ENCODE assay signal across 1 cellular context in the genomic region with DNA sequence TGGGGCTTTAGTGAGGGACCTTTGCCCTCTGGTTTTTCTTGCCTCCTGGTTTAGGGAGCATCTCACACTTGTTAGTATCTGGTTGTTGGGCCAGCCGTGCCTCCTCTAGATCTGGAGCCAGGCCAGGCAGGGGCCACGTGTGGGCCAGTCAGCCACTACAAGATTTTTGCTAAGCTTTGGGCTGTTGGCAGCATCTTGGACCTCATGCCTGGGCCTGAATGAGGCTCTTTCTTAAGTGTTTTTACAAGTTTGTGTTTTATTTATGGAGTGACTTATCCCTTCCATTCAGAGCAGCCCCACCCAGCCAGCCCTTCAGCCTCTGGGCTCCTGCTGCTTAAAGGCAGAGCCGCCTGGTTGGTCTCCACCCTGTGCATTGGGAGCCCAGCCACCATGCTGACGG.
TF ChIP-seq lines count a peak whose summit lies in the region.

No MANE protein-coding gene starts in this region.

TF ChIP-seq in IMR-90, 13 proteins besides CTCF, POLR2A, EP300 and RAD21:
- TF ChIP-seq MXI1 (IDR thresholded peaks at IDR 0.05; ENCODE audit: borderline replicate concordance, low read depth, low read length), result peak; percentile 51; the same call in 1 of the 2 replicates
- no peak for TF ChIP-seq MAFK (IDR thresholded peaks at IDR 0.05; ENCODE audit: low read depth, low read length)
- TF ChIP-seq, protein P1, sequence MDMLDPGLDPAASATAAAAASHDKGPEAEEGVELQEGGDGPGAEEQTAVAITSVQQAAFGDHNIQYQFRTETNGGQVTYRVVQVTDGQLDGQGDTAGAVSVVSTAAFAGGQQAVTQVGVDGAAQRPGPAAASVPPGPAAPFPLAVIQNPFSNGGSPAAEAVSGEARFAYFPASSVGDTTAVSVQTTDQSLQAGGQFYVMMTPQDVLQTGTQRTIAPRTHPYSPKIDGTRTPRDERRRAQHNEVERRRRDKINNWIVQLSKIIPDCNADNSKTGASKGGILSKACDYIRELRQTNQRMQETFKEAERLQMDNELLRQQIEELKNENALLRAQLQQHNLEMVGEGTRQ (IDR thresholded peaks at IDR 0.05; ENCODE audit: low read depth, low read length), result peak; percentile 90
TF ChIP-seq in IMR-90: peak in this region for 2.
